23 cellular contexts compared by ENCODE assay signal in genomic region chr20:37438464-37439222, GRCh38.
A peak's percentile ranks its signal among the peaks of the same experiment; 100 is the strongest.
DNase-seq lines count a peak whose midpoint lies in the region; ATAC-seq and TF ChIP-seq lines count a peak whose summit lies in the region.
"Had no signal": no experiment of that assay in that cellular context is flagged by ENCODE, and none has a peak within 500 bp of the region (broad histone marks: within the 10 kb centered on the region; RNA-seq: fewer than 3 reads in every experiment).

No MANE protein-coding gene starts in this region.

- H3K4me2 ChIP-seq in BLaER1 treated with 17β-estradiol and CSF1 and Interleukin-3, amounts not matched to agents 10 nM and 100 nM = peak overlapping the region; percentile 6 to 77 (median 64); a peak in 18 of 22 replicates
- peak overlapping the region; percentile 53 for H3K4me2 ChIP-seq in OCI-LY3 (ENCODE audit: low read length)
- H3K4me2 ChIP-seq: KMS-11 had no signal

- no peak for ATAC-seq in GM18870 (IDR thresholded peaks at IDR 0.05; ENCODE audit: unreplicated experiment)

- no TSS peak for BruUV-seq in Calu3 (replicated peaks; lab: Mats Ljungman, UMichigan)

- H3K79me2 ChIP-seq in OCI-LY3 (ENCODE audit: low read length) = no peaks in the 10 kb centered on the region

- peak overlapping the region; percentile 55 for H2AFZ ChIP-seq in OCI-LY3 (ENCODE audit: low read depth, low read length)

- TF ChIP-seq CTCF in OCI-LY3 (IDR thresholded peaks at IDR 0.05; ENCODE audit: low read depth, low read length) (peak; percentile 42), endothelial cell (IDR thresholded peaks at IDR 0.05; ENCODE audit: unreplicated experiment) (no peak), Calu3 (IDR thresholded peaks at IDR 0.05; ENCODE audit: unreplicated experiment) (no peak)

- H3K27me3 Mint-ChIP-seq in endothelial cell (ENCODE audit: unreplicated experiment) = peaks cover 6% of the 10 kb centered on the region
- H3K27me3 Mint-ChIP-seq in Calu3 (ENCODE audit: unreplicated experiment) = no peaks in the 10 kb centered on the region

- intact Hi-C loops in posterior vena cava (cut with DNase I) (no loop called here), Calu3 (cut with micrococcal nuclease; ENCODE audit: unreplicated experiment) (no loop called here)

- DNase-seq in endothelial cell (ENCODE audit: low spot score) (no peak), posterior vena cava (ENCODE audit: low spot score) (peak; percentile 55), mesenteric fat pad (ENCODE audit: low spot score) (no peak), Calu3 (no peak)
- DNase-seq: CD4-positive, CD25-positive, alpha-beta regulatory T cell; COR-L47; DMS 273 treated with DMSO at 0.1 percent for 48 hours; DMS79 treated with DMSO at 0.1 percent for 48 hours; HCEC 1CT; IMR-90; NCI-H1092 treated with DMSO at 0.1 percent for 48 hours; NCI-H1436 treated with DMSO at 0.1 percent for 48 hours; NCI-H2029; NCI-H2227 treated with DMSO at 0.1 percent for 48 hours; NCI-H510A treated with DMSO at 0.1 percent for 48 hours; NCI-H748 treated with DMSO at 0.1 percent for 48 hours; NK-92 treated with Interleukin-12 subunit alpha and Interleukin-12 subunit beta, amount 100 ng/mL, for 24 hours; OCI-M1; Right ventricle myocardium superior had no signal

- H3K27me3 ChIP-seq in BLaER1 treated with 17β-estradiol and CSF1 and Interleukin-3, amounts not matched to agents 10 nM and 100 nM = peaks cover 0 to 5% (median 0%) of the 10 kb centered on the region in 11 experiments; a peak in 2 of 22 replicates
- peaks cover 31% of the 10 kb centered on the region for H3K27me3 ChIP-seq in OCI-LY3 (ENCODE audit: low read depth, low read length)

- H3K36me3 Mint-ChIP-seq in endothelial cell (ENCODE audit: low read depth, unreplicated experiment) = peaks cover 4% of the 10 kb centered on the region
- no peaks in the 10 kb centered on the region for H3K36me3 Mint-ChIP-seq in Calu3 (ENCODE audit: insufficient read depth, unreplicated experiment)
- H3K36me3 Mint-ChIP-seq: CD4-positive, CD25-positive, alpha-beta regulatory T cell had no signal

- H3K9me3 Mint-ChIP-seq in endothelial cell (ENCODE audit: unreplicated experiment) (no peaks in the 10 kb centered on the region), Calu3 (ENCODE audit: low read depth, unreplicated experiment) (no peaks in the 10 kb centered on the region)
- H3K9me3 Mint-ChIP-seq: CD4-positive, CD25-positive, alpha-beta regulatory T cell had no signal

- H3K4me3 Mint-ChIP-seq in endothelial cell (ENCODE audit: unreplicated experiment) = peak overlapping the region; percentile 75
- no peak overlapping the region for H3K4me3 Mint-ChIP-seq in Calu3 (ENCODE audit: low read depth, unreplicated experiment)
- H3K4me3 Mint-ChIP-seq: CD4-positive, CD25-positive, alpha-beta regulatory T cell had no signal

- H3K4me3 ChIP-seq in BLaER1 treated with 17β-estradiol and CSF1 and Interleukin-3, amounts not matched to agents 10 nM and 100 nM = no peak overlapping the region
- H3K4me3 ChIP-seq in OCI-LY3 (ENCODE audit: low read length) = peak overlapping the region; percentile 5; the same call in 1 of the 2 replicates

- CTCF ChIA-PET in Calu3 (lab: Charles Lee) = interaction anchor here (0.5 kb wide), 1 partner anchor 569 kb away, joined by 3 read pairs; no protein-coding TSS in a partner anchor

- H3K9me3 ChIP-seq in BLaER1 treated with 17β-estradiol and CSF1 and Interleukin-3, amounts not matched to agents 10 nM and 100 nM (replicated peaks in 1 of 11) = no peaks in the 10 kb centered on the region
- no peaks in the 10 kb centered on the region for H3K9me3 ChIP-seq in OCI-LY3 (ENCODE audit: insufficient read depth, low read length)

- H3K36me3 ChIP-seq in BLaER1 treated with 17β-estradiol and CSF1 and Interleukin-3, amounts not matched to agents 10 nM and 100 nM = no peaks in the 10 kb centered on the region
- no peaks in the 10 kb centered on the region for H3K36me3 ChIP-seq in OCI-LY3 (replicated peaks; ENCODE audit: low read depth, low read length)

- H3K4me1 Mint-ChIP-seq in endothelial cell (ENCODE audit: unreplicated experiment) = peaks cover 31% of the 10 kb centered on the region
- H3K4me1 Mint-ChIP-seq in Calu3 (ENCODE audit: low read depth, unreplicated experiment) = no peaks in the 10 kb centered on the region
- H3K4me1 Mint-ChIP-seq: CD4-positive, CD25-positive, alpha-beta regulatory T cell had no signal

- H3K27ac Mint-ChIP-seq in endothelial cell (ENCODE audit: unreplicated experiment) = no peak overlapping the region
- no peak overlapping the region for H3K27ac Mint-ChIP-seq in Calu3 (ENCODE audit: unreplicated experiment)
- H3K27ac Mint-ChIP-seq: CD4-positive, CD25-positive, alpha-beta regulatory T cell had no signal

- H3K9ac ChIP-seq in BLaER1 treated with 17β-estradiol and CSF1 and Interleukin-3, amounts not matched to agents 10 nM and 100 nM = peak overlapping the region in 3 of 11 experiments; percentile 10 to 37 (median 23); a peak in 3 of 22 replicates
- H3K9ac ChIP-seq in OCI-LY3 (ENCODE audit: low read length) = peak overlapping the region; percentile 24; the same call in 1 of the 2 replicates
- H3K9ac ChIP-seq: KMS-11 had no signal

- H3K4me1 ChIP-seq in BLaER1 treated with 17β-estradiol and CSF1 and Interleukin-3, amounts not matched to agents 10 nM and 100 nM = peaks cover 5 to 39% (median 29%) of the 10 kb centered on the region in 10 experiments; a peak in 19 of 20 replicates
- H3K4me1 ChIP-seq in OCI-LY3 (ENCODE audit: low read length) = peaks cover 15% of the 10 kb centered on the region

- no peak overlapping the region for H3K27ac ChIP-seq in BLaER1 treated with 17β-estradiol and CSF1 and Interleukin-3, amounts not matched to agents 10 nM and 100 nM
- no peak overlapping the region for H3K27ac ChIP-seq in OCI-LY3 (ENCODE audit: low read length)
- H3K27ac ChIP-seq: KMS-11 had no signal

- H4K20me1 ChIP-seq in BLaER1 treated with 17β-estradiol and CSF1 and Interleukin-3, amounts not matched to agents 10 nM and 100 nM = no peaks in the 10 kb centered on the region; a peak in 1 of 22 replicates
- H4K20me1 ChIP-seq in OCI-LY3 (ENCODE audit: insufficient read depth, low read length) = no peaks in the 10 kb centered on the region
